21 cellular contexts compared by ENCODE assay signal in the genomic region with DNA sequence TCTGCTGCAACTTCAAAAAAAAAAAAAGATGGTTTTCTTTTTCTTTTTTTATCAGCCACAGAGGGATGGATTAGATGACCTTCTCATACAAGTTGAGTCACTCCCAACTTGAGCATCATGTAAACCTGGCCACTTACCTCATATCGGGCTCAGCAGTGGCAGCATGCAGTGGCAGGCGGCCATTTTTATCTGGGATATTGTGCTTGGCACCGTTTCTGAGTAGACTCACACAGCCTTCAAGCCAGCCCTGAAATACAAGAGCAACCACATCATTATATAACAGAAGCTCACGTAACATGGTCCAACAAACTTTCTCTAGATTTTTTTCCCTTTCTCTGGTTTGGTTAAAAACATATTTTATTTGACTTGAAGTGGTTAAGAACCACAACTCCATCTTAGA.
DNase-seq lines count a peak whose midpoint lies in the region; ATAC-seq and TF ChIP-seq lines count a peak whose summit lies in the region.
"Had no signal": no experiment of that assay in that cellular context is flagged by ENCODE, and none has a peak within 500 bp of the region (broad histone marks: within the 10 kb centered on the region; RNA-seq: fewer than 3 reads in every experiment).

No MANE protein-coding gene starts in this region.

- peaks cover 6% of the 10 kb centered on the region; the same call in 1 of the 2 replicates for H3K9me3 Mint-ChIP-seq in WTC11
- H3K9me3 Mint-ChIP-seq: activated CD4-positive, alpha-beta memory T cell treated with anti-CD3 and anti-CD28 coated beads, Interleukin-2, amount 10 ng/mL, durations not matched to agents 7 days and 5 days; CD4-positive, alpha-beta T cell; naive B cell; T-cell had no signal

- no peak for TF ChIP-seq POLR2A in Peyer's patch (IDR thresholded peaks at IDR 0.05)

- H3K36me3 Mint-ChIP-seq in WTC11, result no peaks in the 10 kb centered on the region
- H3K36me3 Mint-ChIP-seq: activated naive CD8-positive, alpha-beta T cell; naive B cell; T-cell had no signal

- POLR2A ChIA-PET in WTC11 (lab: Charles Lee), result no interaction called here

- no peaks in the 10 kb centered on the region for H4K20me1 ChIP-seq in smooth muscle cell (ENCODE audit: low read depth)

- no peak overlapping the region for H3K4me2 ChIP-seq in smooth muscle cell

- in situ Hi-C loops in astrocyte of the cerebellum (cut with HindIII; ENCODE audit: low sequenced_read_pairs), result no loop called here

- no peaks in the 10 kb centered on the region for H3K27me3 Mint-ChIP-seq in WTC11 (ENCODE audit: low read depth)
- H3K27me3 Mint-ChIP-seq: activated naive CD8-positive, alpha-beta T cell; CD4-positive, alpha-beta T cell; T-cell had no signal

- H3K9ac ChIP-seq in smooth muscle cell (ENCODE audit: low read depth), result no peak overlapping the region

- H3K9me3 ChIP-seq in smooth muscle cell (replicated peaks; ENCODE audit: low read depth), result no peaks in the 10 kb centered on the region
- H3K9me3 ChIP-seq in Peyer's patch, result no peaks in the 10 kb centered on the region
- H3K9me3 ChIP-seq: gastroesophageal sphincter, transverse colon had no signal

- no peak overlapping the region for H2AFZ ChIP-seq in smooth muscle cell (ENCODE audit: low read depth)

- peaks cover 14% of the 10 kb centered on the region for H3K4me1 Mint-ChIP-seq in WTC11

- H3K79me2 ChIP-seq in smooth muscle cell (ENCODE audit: low read depth), result no peaks in the 10 kb centered on the region

- H3F3A ChIP-seq in smooth muscle cell (ENCODE audit: low read depth), result peaks cover 16% of the 10 kb centered on the region

- DNase-seq in GM04503 (ENCODE audit: low read depth) (peak; percentile 37), astrocyte of the cerebellum (ENCODE audit: low read depth) (peak; percentile 93), fibroblast of the conjunctiva (ENCODE audit: low read depth) (peak; percentile 55), smooth muscle cell (lab: John Stamatoyannopoulos, UW; ENCODE audit: unreplicated experiment) (no peak), WTC11 (ENCODE audit: low spot score) (no peak), AML-193 (lab: John Stamatoyannopoulos, UW) (no peak), Peyer's patch (no peak)
- DNase-seq: activated CD4-positive, alpha-beta memory T cell treated with anti-CD3 and anti-CD28 coated beads, Interleukin-2, amount 10 ng/mL, durations not matched to agents 7 days and 5 days; activated T-cell treated with anti-CD3 and anti-CD28 coated beads, Interleukin-2, amount 50 U/mL, for 48 hours; CD4-positive, alpha-beta T cell; naive B cell; NCI-H187; NCI-H446 treated with DMSO at 0.1 percent for 48 hours; NK-92 treated with Interleukin-12 subunit alpha and Interleukin-12 subunit beta, amount 100 ng/mL, for 24 hours; T-cell; transverse colon; WERI-Rb-1 had no signal

- no peaks in the 10 kb centered on the region for H3K27me3 ChIP-seq in smooth muscle cell (ENCODE audit: low read depth)
- no peaks in the 10 kb centered on the region for H3K27me3 ChIP-seq in Peyer's patch
- H3K27me3 ChIP-seq: gastroesophageal sphincter, transverse colon had no signal

- TF ChIP-seq CTCF in astrocyte of the cerebellum (IDR thresholded peaks at IDR 0.05; ENCODE audit: low read depth, low read length, missing control alignments) (no peak), smooth muscle cell (IDR thresholded peaks at IDR 0.05; ENCODE audit: borderline replicate concordance, insufficient read depth, poor library complexity, severe bottlenecking) (no peak), WTC11 (IDR thresholded peaks at IDR 0.05) (no peak), Peyer's patch (IDR thresholded peaks at IDR 0.05) (no peak)

- H3K4me3 Mint-ChIP-seq in WTC11, result no peak overlapping the region
- H3K4me3 Mint-ChIP-seq: activated CD4-positive, alpha-beta memory T cell treated with anti-CD3 and anti-CD28 coated beads, Interleukin-2, amount 10 ng/mL, durations not matched to agents 7 days and 5 days; activated naive CD8-positive, alpha-beta T cell; CD4-positive, alpha-beta T cell; T-cell had no signal

- H3K27ac ChIP-seq in smooth muscle cell (ENCODE audit: low read depth) (peak overlapping the region; percentile 96), Peyer's patch (no peak overlapping the region)
- H3K27ac ChIP-seq: gastroesophageal sphincter, transverse colon, WERI-Rb-1 had no signal

- no peak overlapping the region for H3K27ac Mint-ChIP-seq in WTC11
- H3K27ac Mint-ChIP-seq: activated CD4-positive, alpha-beta memory T cell treated with anti-CD3 and anti-CD28 coated beads, Interleukin-2, amount 10 ng/mL, durations not matched to agents 7 days and 5 days; activated naive CD8-positive, alpha-beta T cell; CD4-positive, alpha-beta T cell; naive B cell; T-cell had no signal

- no peak overlapping the region for H3K4me3 ChIP-seq in astrocyte of the cerebellum (ENCODE audit: low read depth, low read length)
- H3K4me3 ChIP-seq in smooth muscle cell, result no peak overlapping the region
- H3K4me3 ChIP-seq in Peyer's patch, result no peak overlapping the region
- H3K4me3 ChIP-seq: gastroesophageal sphincter, transverse colon had no signal

- ATAC-seq in HG02870 (IDR thresholded peaks at IDR 0.05; ENCODE audit: unreplicated experiment), result no peak
- ATAC-seq in WTC11, result no peak
- ATAC-seq: gastroesophageal sphincter, HCT116, T-cell had no signal

- CTCF ChIA-PET in WTC11 (lab: Charles Lee), result no interaction called here

- H3K36me3 ChIP-seq in smooth muscle cell (ENCODE audit: low read depth) (no peaks in the 10 kb centered on the region), Peyer's patch (no peaks in the 10 kb centered on the region)
- H3K36me3 ChIP-seq: gastroesophageal sphincter, transverse colon, WERI-Rb-1 had no signal

- H3K4me1 ChIP-seq in smooth muscle cell (ENCODE audit: low read depth), result peaks cover 22% of the 10 kb centered on the region
- H3K4me1 ChIP-seq in Peyer's patch, result no peaks in the 10 kb centered on the region

- 81% methylated on average over 4 of the region's 4 CpGs for WGBS in smooth muscle cell (ENCODE audit: low lambda C conversion rate)

TF ChIP-seq in WTC11, 78 proteins besides CTCF, POLR2A, EP300 and RAD21:
- TF ChIP-seq TEAD4 (CRISPR knock-in tag; IDR thresholded peaks at IDR 0.05), result no peak
- no peak for TF ChIP-seq JUN (CRISPR knock-in tag; IDR thresholded peaks at IDR 0.05)
- TF ChIP-seq, protein P1, sequence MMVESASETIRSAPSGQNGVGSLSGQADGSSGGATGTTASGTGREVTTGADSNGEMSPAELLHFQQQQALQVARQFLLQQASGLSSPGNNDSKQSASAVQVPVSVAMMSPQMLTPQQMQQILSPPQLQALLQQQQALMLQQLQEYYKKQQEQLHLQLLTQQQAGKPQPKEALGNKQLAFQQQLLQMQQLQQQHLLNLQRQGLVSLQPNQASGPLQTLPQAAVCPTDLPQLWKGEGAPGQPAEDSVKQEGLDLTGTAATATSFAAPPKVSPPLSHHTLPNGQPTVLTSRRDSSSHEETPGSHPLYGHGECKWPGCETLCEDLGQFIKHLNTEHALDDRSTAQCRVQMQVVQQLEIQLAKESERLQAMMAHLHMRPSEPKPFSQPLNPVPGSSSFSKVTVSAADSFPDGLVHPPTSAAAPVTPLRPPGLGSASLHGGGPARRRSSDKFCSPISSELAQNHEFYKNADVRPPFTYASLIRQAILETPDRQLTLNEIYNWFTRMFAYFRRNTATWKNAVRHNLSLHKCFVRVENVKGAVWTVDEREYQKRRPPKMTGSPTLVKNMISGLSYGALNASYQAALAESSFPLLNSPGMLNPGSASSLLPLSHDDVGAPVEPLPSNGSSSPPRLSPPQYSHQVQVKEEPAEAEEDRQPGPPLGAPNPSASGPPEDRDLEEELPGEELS (CRISPR knock-in tag; IDR thresholded peaks at IDR 0.05), result no peak
- no peak for TF ChIP-seq RELA (CRISPR knock-in tag; IDR thresholded peaks at IDR 0.05; ENCODE audit: borderline replicate concordance)
- TF ChIP-seq, protein P2, sequence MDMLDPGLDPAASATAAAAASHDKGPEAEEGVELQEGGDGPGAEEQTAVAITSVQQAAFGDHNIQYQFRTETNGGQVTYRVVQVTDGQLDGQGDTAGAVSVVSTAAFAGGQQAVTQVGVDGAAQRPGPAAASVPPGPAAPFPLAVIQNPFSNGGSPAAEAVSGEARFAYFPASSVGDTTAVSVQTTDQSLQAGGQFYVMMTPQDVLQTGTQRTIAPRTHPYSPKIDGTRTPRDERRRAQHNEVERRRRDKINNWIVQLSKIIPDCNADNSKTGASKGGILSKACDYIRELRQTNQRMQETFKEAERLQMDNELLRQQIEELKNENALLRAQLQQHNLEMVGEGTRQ (CRISPR knock-in tag; IDR thresholded peaks at IDR 0.05), result no peak
- no peak for TF ChIP-seq MYBL2 (CRISPR knock-in tag; IDR thresholded peaks at IDR 0.05)
- TF ChIP-seq ATF6 (CRISPR knock-in tag; IDR thresholded peaks at IDR 0.05), result no peak
- TF ChIP-seq NFATC4 (CRISPR knock-in tag; IDR thresholded peaks at IDR 0.05), result no peak

Comparison
In these comparisons a context has a peak if more than half of its experiments do, and no peak if none do; other contexts are left out.
1. DNase-seq: peak in GM04503 (single experiment), astrocyte of the cerebellum (single experiment) and fibroblast of the conjunctiva (single experiment); none in smooth muscle cell (single experiment), WTC11 (single experiment), AML-193 (0 of 2) and Peyer's patch (0 of 3).